8 cellular contexts compared by ENCODE assay signal in genomic region chr2:38376346-38376682, GRCh38. TPM values are rescaled to one million over a fixed set of nuclear protein-coding genes. Genes with fewer than 3 reads are reported as not detected.
DNase-seq lines count a peak whose midpoint lies in the region; ATAC-seq, FAIRE-seq and TF ChIP-seq lines count a peak whose summit lies in the region.

No MANE protein-coding gene starts in this region.

- ATAC-seq in GM21825 (IDR thresholded peaks at IDR 0.05; ENCODE audit: unreplicated experiment) (peak; percentile 40), GM12878 (peak; percentile 41)

- no TSS peak for BruUV-seq in GM12878 (replicated peaks; lab: Mats Ljungman, UMichigan)

- peak overlapping the region; percentile 88 for H3K9ac ChIP-seq in GM12878 (ENCODE audit: control insufficient read depth, insufficient read depth, low read length)

- H3K27me3 ChIP-seq in GM12878 (replicated peaks in 1 of 2; ENCODE audit: control insufficient read depth in 2 of 2, insufficient read depth in 2 of 2, low read length in 1 of 2), result no peaks in the 10 kb centered on the region

- POLR2A ChIA-PET in GM12878 (lab: Charles Lee), result interaction anchor here (0.6 to 1.6 kb wide), 8 partner anchors 11 to 90 kb away, joined by 3 to 7 read pairs (median 4); no protein-coding TSS in a partner anchor

- no peaks in the 10 kb centered on the region for H3K9me3 ChIP-seq in GM12878 (replicated peaks; ENCODE audit: control insufficient read depth, insufficient read depth, low read length)

- H3K4me2 ChIP-seq in GM12878 (ENCODE audit: control insufficient read depth, insufficient read depth), result peak overlapping the region; percentile 79

- H3K27ac ChIP-seq in GM12878 (ENCODE audit: control insufficient read depth, insufficient read depth), result peak overlapping the region; percentile 92

- no peak; the same call in 1 of the 2 replicates for TF ChIP-seq POLR2A in GM12878 (IDR thresholded peaks at IDR 0.05; ENCODE audit: low read depth, low read length)

- no peaks in the 10 kb centered on the region for H3K36me3 ChIP-seq in GM12878 (ENCODE audit: control insufficient read depth in 2 of 2, insufficient read depth in 2 of 2, low read length in 1 of 2)

- TF ChIP-seq CTCF in GM12878 (IDR thresholded peaks at IDR 0.05 in 2 of 3, conservative IDR thresholded peaks at IDR 0.05 in 1 of 3; ENCODE audit: control insufficient read depth in 2 of 3, extremely low read depth in 1 of 3, insufficient read depth in 1 of 3, low read depth in 3 of 3, low read length in 3 of 3), result no peak
- TF ChIP-seq CTCF in GM13976 (IDR thresholded peaks at IDR 0.05; ENCODE audit: borderline replicate concordance, control extremely low read depth, extremely low read depth, insufficient read depth, missing control alignments), result no peak

- CTCF ChIA-PET in GM12878 (lab: Yijun Ruan, JAX), result interaction anchor here (0.6 to 6.2 kb wide), 25 partner anchors 10 to 484 kb away, joined by 3 to 66 read pairs (median 4); no protein-coding TSS in a partner anchor

- DNase-seq in KG1 (lab: John Stamatoyannopoulos, UW), result peak; percentile 48
- peak; percentile 47 for DNase-seq in SKM-1 treated with dmso at 0.1 percent for 144 hours (lab: John Stamatoyannopoulos, UW; ENCODE audit: unreplicated experiment)
- peak; percentile 31 for DNase-seq in GM12878 (ENCODE audit: low read depth, low spot score)
- DNase-seq in skeletal muscle cell (ENCODE audit: low read depth), result no peak
- DNase-seq in GM13976 (ENCODE audit: low spot score), result no peak

- in situ Hi-C loops in GM12878 (cut with MboI), result no loop called here
- in situ Hi-C loops in GM13976 (cut with MboI; ENCODE audit: low sequenced_read_pairs, unreplicated experiment), result no loop called here

- RAD21 ChIA-PET in GM12878 (lab: Charles Lee; ENCODE audit: unreplicated experiment), result interaction anchor here (0.6 to 5.5 kb wide), 22 partner anchors 10 to 137 kb away, joined by 3 to 50 read pairs (median 3); no protein-coding TSS in a partner anchor

- H2AFZ ChIP-seq in GM12878 (ENCODE audit: control insufficient read depth, low read depth, low read length), result peak overlapping the region; percentile 62

- no peak for FAIRE-seq in GM12878 (lab: Jason Lieb, UNC)

- TF ChIP-seq RAD21 in GM12878 (IDR thresholded peaks at IDR 0.05; ENCODE audit: insufficient read depth, low read depth, low read length), result no peak

- SMC1A ChIA-PET in GM12878 (lab: Charles Lee; ENCODE audit: uncharacterized antibody, unreplicated experiment), result interaction anchor here (0.7 to 7.4 kb wide), 20 partner anchors 10 to 370 kb away, joined by 3 to 58 read pairs (median 5); no protein-coding TSS in a partner anchor

- H4K20me1 ChIP-seq in GM12878 (ENCODE audit: control insufficient read depth, insufficient read depth), result no peaks in the 10 kb centered on the region; the same call in 1 of the 2 replicates

- WGBS in GM12878 (ENCODE audit: insufficient coverage, insufficient replicate concordance, low lambda C conversion rate, missing lambda C conversion rate), result under 1% methylated on average over 23 of the region's 23 CpGs

- intact Hi-C loops in GM12878 (cut with micrococcal nuclease; ENCODE audit: unreplicated experiment), result loop anchor here (1.0 to 10.0 kb wide), 6 partner anchors 59 to 368 kb away; no protein-coding TSS in a partner anchor

- no peaks in the 10 kb centered on the region for H3K4me1 ChIP-seq in GM12878 (ENCODE audit: control insufficient read depth, insufficient read depth, low read length)

- TF ChIP-seq EP300 in GM12878 (IDR thresholded peaks at IDR 0.05; ENCODE audit: borderline replicate concordance in 1 of 2, control insufficient read depth in 1 of 2, low read depth in 2 of 2, low read length in 2 of 2), result no peak

- peak overlapping the region; percentile 89 for H3K4me3 ChIP-seq in GM08714 (ENCODE audit: low read length)
- peak overlapping the region; percentile 90 for H3K4me3 ChIP-seq in GM12878
- peak overlapping the region; percentile 86 for H3K4me3 ChIP-seq in iPS-11a (ENCODE audit: low read depth, low read length)
- peak overlapping the region; percentile 96 for H3K4me3 ChIP-seq in skeletal muscle cell (ENCODE audit: low read depth, low read length)

- H3K79me2 ChIP-seq in GM12878 (ENCODE audit: control insufficient read depth, insufficient read depth, low read length), result peaks cover 57% of the 10 kb centered on the region

TF ChIP-seq in GM12878, 131 proteins besides CTCF, POLR2A, EP300 and RAD21:
- TF ChIP-seq RCOR1 (conservative IDR thresholded peaks at IDR 0.05; ENCODE audit: low read depth, low read length), result 0 out of 2 replicates have a peak, but pooled peaks have one; percentile 12
- peak; percentile 14; the same call in 1 of the 2 replicates for TF ChIP-seq PAX5 (IDR thresholded peaks at IDR 0.05; ENCODE audit: borderline replicate concordance, low read depth, low read length)
- no peak; the same call in 1 of the 2 replicates for TF ChIP-seq EED (IDR thresholded peaks at IDR 0.05; ENCODE audit: low read depth)
- no peak for TF ChIP-seq HDAC2 (IDR thresholded peaks at IDR 0.05)
- peak; percentile 63; the same call in 1 of the 2 replicates for TF ChIP-seq NBN (IDR thresholded peaks at IDR 0.05)
- peak; percentile 50; the same call in 1 of the 2 replicates for TF ChIP-seq RUNX3 (IDR thresholded peaks at IDR 0.05; ENCODE audit: low read length)
- 0 out of 2 replicates have a peak, but pooled peaks have one; percentile 65 for TF ChIP-seq ZNF207 (IDR thresholded peaks at IDR 0.05; ENCODE audit: borderline replicate concordance)
- TF ChIP-seq USF1 (IDR thresholded peaks at IDR 0.05; ENCODE audit: borderline replicate concordance, extremely low read length, insufficient read depth, low read depth, low read length), result peak; percentile 32
- TF ChIP-seq MLLT1 (IDR thresholded peaks at IDR 0.05), result 0 out of 2 replicates have a peak, but pooled peaks have one; percentile 51
- peak; percentile 65; the same call in 1 of the 2 replicates for TF ChIP-seq POLR2AphosphoS5 (IDR thresholded peaks at IDR 0.05; ENCODE audit: low read length)
- TF ChIP-seq IKZF2 (IDR thresholded peaks at IDR 0.05), result peak; percentile 11 to 36; a peak in 2 of 4 replicates
- TF ChIP-seq CBFB (IDR thresholded peaks at IDR 0.05; ENCODE audit: low read depth), result 0 out of 2 replicates have a peak, but pooled peaks have one; percentile 8
- peak; percentile 25; the same call in 1 of the 2 replicates for TF ChIP-seq TAF1 (IDR thresholded peaks at IDR 0.05; ENCODE audit: borderline replicate concordance, low read depth, low read length)
- TF ChIP-seq CHD4 (IDR thresholded peaks at IDR 0.05), result no peak
- TF ChIP-seq CBX5 (IDR thresholded peaks at IDR 0.05; ENCODE audit: low read depth), result peak; percentile 58; the same call in 1 of the 2 replicates
- 0 out of 2 replicates have a peak, but pooled peaks have one; percentile 12 for TF ChIP-seq SIN3A (IDR thresholded peaks at IDR 0.05; ENCODE audit: low read depth, low read length)
- TF ChIP-seq PBX3 (IDR thresholded peaks at IDR 0.05; ENCODE audit: insufficient replicate concordance, low read depth, low read length), result no peak

RNA-seq across cellular contexts. Expression of gene ATL2, which starts 0.8 kb away (rescaled TPM):
- total RNA-seq in GM12878 (2013; cell fraction: nucleolus; rRNA removed), result 377 and 379 TPM in 2 replicates
- total RNA-seq in GM12878 (2014; rRNA removed) (49.6 and 60.7 TPM in 2 replicates), GM12878 (2014; rRNA removed; fragmentation: Illumina TruSeq; extraction: Trizol) (44.7 and 51.5 TPM in 2 replicates), GM12878 (2021) (44.4 and 48.2 TPM in 2 replicates)
- 15.7 TPM for polyA plus RNA-seq in GM12878 (2011; ENCODE audit: low read depth)
- polyA plus RNA-seq in GM12878 (2011; rRNA removed) (49.6 and 68.7 TPM in 2 replicates), GM12878 (2014; fragmentation: Illumina TruSeq; extraction: Trizol) (43.3 and 53.6 TPM in 2 replicates), GM12878 (2014; fragmentation: Nextera tagmentation; extraction: Ambion mirVana) (10 to 100 TPM in 1 of 2 experiments, 1 to 10 TPM in 1; 8.6 to 12.6 TPM), GM12878 (2014; rRNA removed) (40.2 and 40.7 TPM in 2 replicates), GM12878 (2016; fragmentation: Nextera tagmentation; extraction: Ambion mirVana) (10 to 100 TPM; 33.2 to 34.5 TPM)
- polyA plus RNA-seq in GM12878 (2011; cell fraction: cytosol; rRNA removed), result 35.8 and 40.6 TPM in 2 replicates
- 71.5 and 131 TPM in 2 replicates for polyA plus RNA-seq in GM12878 (2011; cell fraction: nucleus; rRNA removed)
- polyA plus RNA-seq in GM12878 (2012), result 19.0 and 27.1 TPM in 2 replicates
- polyA minus RNA-seq in GM12878 (2011; rRNA and poly(A)+ RNA removed), result 33.8 and 61.5 TPM in 2 replicates
- polyA minus RNA-seq in GM12878 (2011; cell fraction: cytosol; rRNA and poly(A)+ RNA removed), result 16.3 and 19.1 TPM in 2 replicates
- 62.7 and 96.7 TPM in 2 replicates for polyA minus RNA-seq in GM12878 (2011; cell fraction: nucleus; rRNA and poly(A)+ RNA removed)

Comparison
In these comparisons a context has a peak if more than half of its experiments do, and no peak if none do; other contexts are left out.
1. DNase-seq: peak in KG1 (single experiment), SKM-1 treated with dmso at 0.1 percent for 144 hours (single experiment) and GM12878 (single experiment); none in skeletal muscle cell (single experiment) and GM13976 (single experiment).
2. Peak in every context shown above with its lines, with median percentiles within 50 percentile points of each other: H3K4me3 ChIP-seq.